ENCODE assay signal across 8 cellular contexts in genomic region chr4:5051210-5051691, GRCh38. TPM values are rescaled to one million over a fixed set of nuclear protein-coding genes. Genes with fewer than 3 reads are reported as not detected.
A peak's percentile ranks its signal among the peaks of the same experiment; 100 is the strongest.
DNase-seq lines count a peak whose midpoint lies in the region; ATAC-seq and TF ChIP-seq lines count a peak whose summit lies in the region.

STK32B (plus strand) TSS chr4:5051480.

- H3K9me3 ChIP-seq in HUES6 (ENCODE audit: control insufficient read depth, insufficient read depth, low read depth, low read length) (peaks cover under 1% of the 10 kb centered on the region; the same call in 1 of the 2 replicates), gastroesophageal sphincter (no peaks in the 10 kb centered on the region), neuron (ENCODE audit: low read length) (no peaks in the 10 kb centered on the region)

- ATAC-seq in gastroesophageal sphincter (peak; percentile 78), HG03108 (IDR thresholded peaks at IDR 0.05; ENCODE audit: unreplicated experiment) (no peak), GM21447 (IDR thresholded peaks at IDR 0.05; ENCODE audit: unreplicated experiment) (no peak)

- TF ChIP-seq POLR2A in gastroesophageal sphincter (IDR thresholded peaks at IDR 0.05), result no peak

- H3K9ac ChIP-seq in HUES6 (ENCODE audit: low read length), result peak within 1 kb of the TSS; percentile 49

- H3K27me3 ChIP-seq in HUES6 (ENCODE audit: control insufficient read depth, insufficient read depth, low read length), result peaks cover 45% of the 10 kb centered on the region
- no peaks in the 10 kb centered on the region for H3K27me3 ChIP-seq in gastroesophageal sphincter
- H3K27me3 ChIP-seq in neuron (ENCODE audit: insufficient read depth, low read length), result peaks cover 25% of the 10 kb centered on the region

- H3K27ac ChIP-seq in HUES6 (ENCODE audit: low read depth, low read length) (no peak within 1 kb of the TSS), gastroesophageal sphincter (peak within 1 kb of the TSS in 3 of 4 donors; percentile 54 to 73 (median 55))

- DNase-seq in Daoy (ENCODE audit: low read depth) (peak; percentile 92), SIG-M5 (lab: John Stamatoyannopoulos, UW) (no peak)
- DNase-seq in activated T-cell treated with anti-CD3 and anti-CD28 coated beads, Interleukin-2, amount 50 U/mL, for 48 hours, result peak; percentile 23 to 36

- 0 out of 2 replicates have a peak, but pooled peaks cover 7% of the 10 kb centered on the region for H3K4me1 ChIP-seq in HUES6 (ENCODE audit: control insufficient read depth, insufficient read depth, low read length)
- peaks cover 0 to 29% (median 0%) of the 10 kb centered on the region in 3 donors for H3K4me1 ChIP-seq in gastroesophageal sphincter
- H3K4me1 ChIP-seq in neuron (ENCODE audit: insufficient read depth, low read length), result peaks cover 8% of the 10 kb centered on the region

- no peak for TF ChIP-seq EP300 in gastroesophageal sphincter (IDR thresholded peaks at IDR 0.05)

- WGBS in gastroesophageal sphincter (ENCODE audit: low coverage in 1 of 2), 2 donors, result 0% methylated on average over 2 of the region's 54 CpGs; no CpG with 5 or more reads in 1 of the 2 donors

- TF ChIP-seq CTCF in gastroesophageal sphincter (IDR thresholded peaks at IDR 0.05), result peak in 2 of 4 experiments; percentile 4 to 32

- peak within 1 kb of the TSS; percentile 98 for H2AFZ ChIP-seq in neuron (ENCODE audit: low read depth, low read length)

- no peaks in the 10 kb centered on the region for H3K36me3 ChIP-seq in HUES6 (ENCODE audit: control insufficient read depth, insufficient read depth, low read length)
- no peaks in the 10 kb centered on the region for H3K36me3 ChIP-seq in gastroesophageal sphincter
- no peaks in the 10 kb centered on the region for H3K36me3 ChIP-seq in neuron (ENCODE audit: insufficient read depth, low read length)

- H3K4me3 ChIP-seq in HUES6 (ENCODE audit: low read depth, low read length) (peak within 1 kb of the TSS; percentile 62), gastroesophageal sphincter (peak within 1 kb of the TSS; percentile 46 to 69), neuron (ENCODE audit: low read length) (peak within 1 kb of the TSS; percentile 49)

RNA-seq across cellular contexts. Expression of gene STK32B, which starts in this region (rescaled TPM):
- total RNA-seq in Daoy (2014; rRNA removed; shearing (Covaris generic)), result 14.7 and 17.4 TPM in 2 replicates
- 1 to 10 TPM; 1.9 to 5.3 (median 2.4) TPM for total RNA-seq in gastroesophageal sphincter
